In genomic region chr2:215777481-215778044, GRCh38 we compare ENCODE assay signal across 15 cellular contexts.
DNase-seq lines count a peak whose midpoint lies in the region; ATAC-seq, FAIRE-seq and TF ChIP-seq lines count a peak whose summit lies in the region.
"Had no signal": no experiment of that assay in that cellular context is flagged by ENCODE, and none has a peak within 500 bp of the region (broad histone marks: within the 10 kb centered on the region; RNA-seq: fewer than 3 reads in every experiment).

No MANE protein-coding gene starts in this region.

- H3K23ac ChIP-seq in mesenchymal stem cell (ENCODE audit: low read length in 2 of 2): no peak overlapping the region

- TF ChIP-seq CTCF in bronchial epithelial cell (IDR thresholded peaks at IDR 0.05; ENCODE audit: insufficient read depth, low read length, severe bottlenecking): no peak
- no peak for TF ChIP-seq CTCF in HepG2 (CRISPR knock-in tag; IDR thresholded peaks at IDR 0.05)
- no peak for TF ChIP-seq CTCF in esophagus muscularis mucosa (IDR thresholded peaks at IDR 0.05)

- no peaks in the 10 kb centered on the region for H4K20me1 ChIP-seq in HepG2 (ENCODE audit: insufficient read depth, low read length)

- ATAC-seq in right cardiac atrium: peak; percentile 51 to 58
- no peak for ATAC-seq in left ventricle myocardium superior
- no peak for ATAC-seq in HepG2

- H3K14ac ChIP-seq in mesenchymal stem cell (ENCODE audit: low read length in 2 of 2): no peak overlapping the region

- no peak overlapping the region for H2BK120ac ChIP-seq in mesenchymal stem cell (ENCODE audit: low read depth, low read length)

- peak overlapping the region; percentile 5 for H3K18ac ChIP-seq in mesenchymal stem cell (ENCODE audit: low read depth in 1 of 2, low read length in 2 of 2)

- in situ Hi-C loops in HepG2 (cut with HindIII; ENCODE audit: extremely low pct_ligation_motif_present, low pct_unique_long_range_greater_than_20kb): no loop called here

- H3K27me3 ChIP-seq in right cardiac atrium (ENCODE audit: control insufficient read depth, insufficient read depth): no peaks in the 10 kb centered on the region
- H3K27me3 ChIP-seq in bronchial epithelial cell (ENCODE audit: control insufficient read depth, insufficient read depth, low read length): no peaks in the 10 kb centered on the region
- no peaks in the 10 kb centered on the region for H3K27me3 ChIP-seq in mesenchymal stem cell (ENCODE audit: control insufficient read depth in 1 of 2, insufficient read depth in 1 of 2, low read length in 2 of 2)
- H3K27me3 ChIP-seq in HepG2 (ENCODE audit: control insufficient read depth in 1 of 2, insufficient read depth in 2 of 2, low read length in 2 of 2): no peaks in the 10 kb centered on the region
- H3K27me3 ChIP-seq in esophagus muscularis mucosa: no peaks in the 10 kb centered on the region

- H3K27ac ChIP-seq in right cardiac atrium (ENCODE audit: low read length) (no peak overlapping the region), mesenchymal stem cell (ENCODE audit: low read length, poor library complexity, severe bottlenecking) (no peak overlapping the region), HepG2 (ENCODE audit: extremely low read length, insufficient read depth, low read length) (no peak overlapping the region), esophagus muscularis mucosa (replicated peaks in 1 of 4) (peak overlapping the region in 1 of 4 donors; percentile 2)

- no peak for TF ChIP-seq POLR2A in HepG2 (IDR thresholded peaks at IDR 0.05; ENCODE audit: insufficient read depth in 1 of 2, low read depth in 2 of 2, low read length in 2 of 2)
- no peak for TF ChIP-seq POLR2A in esophagus muscularis mucosa (IDR thresholded peaks at IDR 0.05; ENCODE audit: low read depth)

- intact Hi-C loops in right cardiac atrium (cut with DNase I): no loop called here
- intact Hi-C loops in left ventricle myocardium superior (cut with micrococcal nuclease): no loop called here
- intact Hi-C loops in HepG2 (cut with micrococcal nuclease; ENCODE audit: unreplicated experiment): no loop called here
- intact Hi-C loops in esophagus muscularis mucosa (cut with DNase I): no loop called here

- DNase-seq in right cardiac atrium: peak in 1 of 3 donors; percentile 52
- DNase-seq in left ventricle myocardium superior: no peak
- DNase-seq in bronchial epithelial cell (ENCODE audit: low read depth): peak; percentile 22
- DNase-seq in mesenchymal stem cell: no peak
- no peak for DNase-seq in HepG2 (ENCODE audit: low spot score)
- no peak for DNase-seq in activated CD4-positive, CD25-positive, alpha-beta regulatory T cell treated with anti-CD3 and anti-CD28 coated beads, Interleukin-2, amount 50 U/mL, for 72 hours
- DNase-seq in esophagus muscularis mucosa (ENCODE audit: extremely low spot score): no peak
- DNase-seq: C1 segment of cervical spinal cord; Calu3; CD4-positive, alpha-beta T cell; DMS 273 treated with DMSO at 0.1 percent for 48 hours; GOT3; H9 had no signal

- H3K79me1 ChIP-seq in mesenchymal stem cell (replicated peaks; ENCODE audit: low read length, poor library complexity, severe bottlenecking): no peaks in the 10 kb centered on the region

- no peak overlapping the region for H2BK5ac ChIP-seq in mesenchymal stem cell (ENCODE audit: low read depth, low read length, poor library complexity, severe bottlenecking)

- POLR2A ChIA-PET in HepG2 (lab: Yijun Ruan, JAX): no interaction called here

- peak overlapping the region; percentile 8 for H2AK5ac ChIP-seq in mesenchymal stem cell (ENCODE audit: low read length, severe bottlenecking)

- peaks cover 5% of the 10 kb centered on the region for H3K4me1 ChIP-seq in right cardiac atrium (ENCODE audit: control insufficient read depth, insufficient read depth, low read length)
- H3K4me1 ChIP-seq in mesenchymal stem cell (ENCODE audit: control insufficient read depth, insufficient read depth, low read depth, low read length): peaks cover 7% of the 10 kb centered on the region
- H3K4me1 ChIP-seq in HepG2 (ENCODE audit: insufficient read depth, low read length): peaks cover 17% of the 10 kb centered on the region
- peaks cover 7 to 76% (median 63%) of the 10 kb centered on the region in 4 donors for H3K4me1 ChIP-seq in esophagus muscularis mucosa

- H2BK15ac ChIP-seq in mesenchymal stem cell (ENCODE audit: low read depth, poor library complexity, severe bottlenecking): no peak overlapping the region

- H4K8ac ChIP-seq in mesenchymal stem cell (ENCODE audit: low read length): peak overlapping the region; percentile 57

- TF ChIP-seq EP300 in HepG2 (IDR thresholded peaks at IDR 0.05; ENCODE audit: low read depth in 2 of 2, low read length in 2 of 2) (no peak), HepG2 (CRISPR knock-in tag; IDR thresholded peaks at IDR 0.05; ENCODE audit: borderline replicate concordance) (no peak), esophagus muscularis mucosa (IDR thresholded peaks at IDR 0.05) (no peak)

- no peak overlapping the region for H3K4me2 ChIP-seq in mesenchymal stem cell (ENCODE audit: low read length, poor library complexity, severe bottlenecking)
- H3K4me2 ChIP-seq in HepG2 (ENCODE audit: low read depth, low read length): no peak overlapping the region

- H3K79me2 ChIP-seq in HepG2 (ENCODE audit: insufficient read depth, low read length): no peaks in the 10 kb centered on the region

- WGBS in right cardiac atrium: 58% methylated on average over 7 of the region's 7 CpGs
- WGBS in mesenchymal stem cell: 66% methylated on average over 6 of the region's 7 CpGs
- 96% methylated on average over 7 of the region's 7 CpGs for WGBS in HepG2 (ENCODE audit: low lambda C conversion rate)
- 69% methylated on average over 7 of the region's 7 CpGs for WGBS in esophagus muscularis mucosa

- no peaks in the 10 kb centered on the region for H3K36me3 ChIP-seq in bronchial epithelial cell (ENCODE audit: control insufficient read depth, insufficient read depth, low read length)
- no peaks in the 10 kb centered on the region for H3K36me3 ChIP-seq in mesenchymal stem cell (ENCODE audit: control insufficient read depth in 1 of 2, insufficient read depth in 2 of 2, low read depth in 1 of 2, low read length in 2 of 2)
- no peaks in the 10 kb centered on the region for H3K36me3 ChIP-seq in HepG2 (replicated peaks in 1 of 2; ENCODE audit: control insufficient read depth in 1 of 2, insufficient read depth in 2 of 2, low read length in 2 of 2)
- no peaks in the 10 kb centered on the region for H3K36me3 ChIP-seq in esophagus muscularis mucosa

- CTCF ChIA-PET in HepG2 (lab: Yijun Ruan, JAX; ENCODE audit: low intra/inter-chr PET ratio, low total read pairs): no interaction called here

- H3K4me3 ChIP-seq in right cardiac atrium (ENCODE audit: low read length): no peak overlapping the region
- no peak overlapping the region for H3K4me3 ChIP-seq in bronchial epithelial cell (ENCODE audit: low read depth, low read length)
- no peak overlapping the region for H3K4me3 ChIP-seq in mesenchymal stem cell (ENCODE audit: insufficient read depth in 1 of 2, low read depth in 1 of 2, low read length in 2 of 2)
- no peak overlapping the region for H3K4me3 ChIP-seq in HepG2 (replicated peaks in 1 of 3; ENCODE audit: insufficient read depth in 1 of 3, low read depth in 2 of 3, low read length in 3 of 3)
- no peak overlapping the region for H3K4me3 ChIP-seq in esophagus muscularis mucosa

- BruUV-seq in HepG2 (replicated peaks; lab: Mats Ljungman, UMichigan): no TSS peak

- H2AFZ ChIP-seq in mesenchymal stem cell (ENCODE audit: low read depth, low read length): no peak overlapping the region
- H2AFZ ChIP-seq in HepG2 (ENCODE audit: low read length): no peak overlapping the region

- no peaks in the 10 kb centered on the region for H3K9me3 ChIP-seq in right cardiac atrium (ENCODE audit: control insufficient read depth, low read length)
- H3K9me3 ChIP-seq in mesenchymal stem cell (ENCODE audit: control insufficient read depth, low read length): no peaks in the 10 kb centered on the region
- no peaks in the 10 kb centered on the region for H3K9me3 ChIP-seq in HepG2 (ENCODE audit: low read length)
- no peaks in the 10 kb centered on the region for H3K9me3 ChIP-seq in esophagus muscularis mucosa

- TF ChIP-seq RAD21 in HepG2 (CRISPR knock-in tag; IDR thresholded peaks at IDR 0.05): no peak

- peak overlapping the region in 1 of 2 experiments; percentile 60 for H3K4ac ChIP-seq in mesenchymal stem cell (ENCODE audit: low read depth in 1 of 2, low read length in 2 of 2)

- no peak overlapping the region for H2BK12ac ChIP-seq in mesenchymal stem cell (ENCODE audit: low read length in 2 of 2)

- FAIRE-seq in bronchial epithelial cell (lab: Jason Lieb, UNC) (no peak), HepG2 (lab: Jason Lieb, UNC) (no peak)
- FAIRE-seq: A204.1, GM18507 had no signal

- H3K9ac ChIP-seq in mesenchymal stem cell (ENCODE audit: low read length) (no peak overlapping the region), HepG2 (ENCODE audit: insufficient read depth, low read depth, low read length) (no peak overlapping the region)

- H4K91ac ChIP-seq in mesenchymal stem cell (ENCODE audit: low read length): no peak overlapping the region

Comparison
In these comparisons a context has a peak if more than half of its experiments do, and no peak if none do; other contexts are left out.
1. ATAC-seq: peak in right cardiac atrium (2 of 2); none in left ventricle myocardium superior (single experiment) and HepG2 (single experiment).